8 cellular contexts compared by ENCODE assay signal in genomic region chr13:94674609-94675348, GRCh38. TPM values are rescaled to one million over a fixed set of nuclear protein-coding genes. Genes with fewer than 3 reads are reported as not detected.
A peak's percentile ranks its signal among the peaks of the same experiment; 100 is the strongest.
DNase-seq lines count a peak whose midpoint lies in the region; ATAC-seq and TF ChIP-seq lines count a peak whose summit lies in the region.

No MANE protein-coding gene starts in this region.

- H3K4me3 ChIP-seq in astrocyte of the cerebellum (ENCODE audit: low read depth, low read length) (no peak overlapping the region), ovary (no peak overlapping the region)

- intact Hi-C loops in Calu3 (cut with micrococcal nuclease; ENCODE audit: unreplicated experiment) (no loop called here), ovary (cut with DNase I) (no loop called here)

- DNase-seq in Calu3 (peak; percentile 28), LHCN-M2 (ENCODE audit: low read depth) (peak; percentile 43), SK-N-DZ (ENCODE audit: low spot score) (peak; percentile 67), astrocyte of the cerebellum (ENCODE audit: low read depth) (peak; percentile 31), kidney tubule cell (ENCODE audit: low spot score) (peak; percentile 54), ovary (no peak)
- DNase-seq in stimulated activated CD8-positive, alpha-beta memory T cell treated with anti-CD3 and anti-CD28 coated beads, Interleukin-15, amount 100 ng/mL, for 24 hours (ENCODE audit: low read depth): peak; percentile 20

- in situ Hi-C loops in astrocyte of the cerebellum (cut with HindIII; ENCODE audit: low sequenced_read_pairs): no loop called here

- no peaks in the 10 kb centered on the region for H3K9me3 Mint-ChIP-seq in Calu3 (ENCODE audit: low read depth, unreplicated experiment)

- 23 to 32% (median 27%) methylated on average over 5 of the region's 5 CpGs for WGBS in ovary, 3 donors

- ATAC-seq in GM19467 (IDR thresholded peaks at IDR 0.05; ENCODE audit: unreplicated experiment): peak; percentile 65

- H3K9me3 ChIP-seq in ovary: no peaks in the 10 kb centered on the region

- peaks cover 17% of the 10 kb centered on the region for H3K27me3 Mint-ChIP-seq in Calu3 (ENCODE audit: unreplicated experiment)

- H3K4me1 ChIP-seq in ovary (ENCODE audit: insufficient read depth): no peaks in the 10 kb centered on the region

- no peaks in the 10 kb centered on the region for H3K4me1 Mint-ChIP-seq in Calu3 (ENCODE audit: low read depth, unreplicated experiment)

- TF ChIP-seq POLR2A in ovary (IDR thresholded peaks at IDR 0.05): no peak

- no peak overlapping the region for H3K4me3 Mint-ChIP-seq in Calu3 (ENCODE audit: low read depth, unreplicated experiment)

- H3K27me3 ChIP-seq in ovary: no peaks in the 10 kb centered on the region

- no peak overlapping the region for H3K27ac ChIP-seq in ovary

- H3K36me3 Mint-ChIP-seq in Calu3 (ENCODE audit: insufficient read depth, unreplicated experiment): no peaks in the 10 kb centered on the region

- H3K36me3 ChIP-seq in ovary: no peaks in the 10 kb centered on the region

- H3K27ac Mint-ChIP-seq in Calu3 (ENCODE audit: unreplicated experiment): no peak overlapping the region

- no TSS peak for BruUV-seq in Calu3 (replicated peaks; lab: Mats Ljungman, UMichigan)

- TF ChIP-seq CTCF in Calu3 (IDR thresholded peaks at IDR 0.05; ENCODE audit: unreplicated experiment) (no peak), astrocyte of the cerebellum (IDR thresholded peaks at IDR 0.05; ENCODE audit: low read depth, low read length, missing control alignments) (peak; percentile 78), ovary (IDR thresholded peaks at IDR 0.05) (no peak)

- TF ChIP-seq EP300 in ovary (IDR thresholded peaks at IDR 0.05): no peak

- CTCF ChIA-PET in Calu3 (lab: Charles Lee): interaction anchor here (0.8 kb wide), 1 partner anchor 50 kb away, joined by 5 read pairs; no protein-coding TSS in a partner anchor

RNA-seq across cellular contexts. Expression of gene SOX21, which starts 37.6 kb away (rescaled TPM):
- total RNA-seq in Calu3 (2022) (not detected in 2 replicates), LHCN-M2 (2014; rRNA removed) (not detected in 2 replicates), ovary (not detected)
- polyA plus RNA-seq in LHCN-M2 (2012): not detected
- not detected in 2 replicates for polyA plus RNA-seq in SK-N-DZ (2014; cell fraction: cytosol; rRNA removed)
- not detected in 2 replicates for polyA plus RNA-seq in SK-N-DZ (2014; cell fraction: nucleus; rRNA removed)
- polyA plus RNA-seq in ovary: under 1 TPM in 1 of 2 donors, not detected in 1; 0.02 TPM

Comparison
In these comparisons a context has a peak if more than half of its experiments do, and no peak if none do; other contexts are left out.
1. DNase-seq: peak in Calu3 (single experiment), LHCN-M2 (single experiment), SK-N-DZ (single experiment), astrocyte of the cerebellum (single experiment), kidney tubule cell (single experiment) and stimulated activated CD8-positive, alpha-beta memory T cell treated with anti-CD3 and anti-CD28 coated beads, Interleukin-15, amount 100 ng/mL, for 24 hours (single experiment); none in ovary (0 of 5).